Comparison of ENCODE assay signal across 1 cellular context in the genomic region with DNA sequence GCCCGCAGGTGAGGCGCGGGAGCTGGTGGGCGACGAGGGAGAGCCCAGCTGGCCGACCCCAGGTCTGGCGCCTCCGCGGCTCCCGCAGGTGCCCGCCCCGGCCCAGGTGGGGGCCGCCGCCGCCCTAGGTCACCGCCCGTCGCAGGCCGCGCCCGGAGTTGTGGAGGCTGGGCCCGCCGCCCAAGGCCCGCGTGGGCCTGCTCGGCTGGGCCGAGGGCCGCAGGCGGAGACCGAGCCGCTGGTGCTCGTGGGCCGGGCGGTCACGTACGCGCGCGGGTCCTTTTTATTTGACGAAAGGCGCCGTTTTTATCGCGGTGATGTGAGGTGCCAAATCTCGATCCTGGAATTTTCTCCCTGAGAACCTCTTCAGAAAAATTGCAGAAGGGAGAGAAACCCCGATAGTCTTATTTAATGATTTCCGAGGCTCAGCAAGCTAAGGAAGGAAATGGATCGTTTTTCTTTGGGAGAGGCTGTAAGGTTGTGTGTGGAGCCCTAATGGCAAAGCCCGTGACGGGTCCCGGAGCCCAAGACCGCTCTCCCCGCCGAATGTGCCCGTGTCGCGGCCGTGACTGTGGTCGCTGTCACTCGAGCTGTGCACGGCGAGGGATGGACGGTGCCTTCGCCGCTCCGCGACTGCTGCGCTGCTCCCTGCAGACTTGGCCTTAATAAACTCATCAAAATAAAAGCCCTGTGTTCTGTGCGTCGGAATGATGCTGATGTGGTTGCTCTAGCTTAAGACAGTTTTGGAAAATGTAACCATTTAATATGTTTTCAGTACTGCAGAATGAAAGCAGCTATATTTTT.
A peak's percentile ranks its signal among the peaks of the same experiment; 100 is the strongest.
TF ChIP-seq lines count a peak whose summit lies in the region.

No MANE protein-coding gene starts in this region.

TF ChIP-seq in HepG2, 621 proteins besides CTCF, POLR2A, EP300 and RAD21 (continued from another document and continues in another):
- TF ChIP-seq, protein P1, sequence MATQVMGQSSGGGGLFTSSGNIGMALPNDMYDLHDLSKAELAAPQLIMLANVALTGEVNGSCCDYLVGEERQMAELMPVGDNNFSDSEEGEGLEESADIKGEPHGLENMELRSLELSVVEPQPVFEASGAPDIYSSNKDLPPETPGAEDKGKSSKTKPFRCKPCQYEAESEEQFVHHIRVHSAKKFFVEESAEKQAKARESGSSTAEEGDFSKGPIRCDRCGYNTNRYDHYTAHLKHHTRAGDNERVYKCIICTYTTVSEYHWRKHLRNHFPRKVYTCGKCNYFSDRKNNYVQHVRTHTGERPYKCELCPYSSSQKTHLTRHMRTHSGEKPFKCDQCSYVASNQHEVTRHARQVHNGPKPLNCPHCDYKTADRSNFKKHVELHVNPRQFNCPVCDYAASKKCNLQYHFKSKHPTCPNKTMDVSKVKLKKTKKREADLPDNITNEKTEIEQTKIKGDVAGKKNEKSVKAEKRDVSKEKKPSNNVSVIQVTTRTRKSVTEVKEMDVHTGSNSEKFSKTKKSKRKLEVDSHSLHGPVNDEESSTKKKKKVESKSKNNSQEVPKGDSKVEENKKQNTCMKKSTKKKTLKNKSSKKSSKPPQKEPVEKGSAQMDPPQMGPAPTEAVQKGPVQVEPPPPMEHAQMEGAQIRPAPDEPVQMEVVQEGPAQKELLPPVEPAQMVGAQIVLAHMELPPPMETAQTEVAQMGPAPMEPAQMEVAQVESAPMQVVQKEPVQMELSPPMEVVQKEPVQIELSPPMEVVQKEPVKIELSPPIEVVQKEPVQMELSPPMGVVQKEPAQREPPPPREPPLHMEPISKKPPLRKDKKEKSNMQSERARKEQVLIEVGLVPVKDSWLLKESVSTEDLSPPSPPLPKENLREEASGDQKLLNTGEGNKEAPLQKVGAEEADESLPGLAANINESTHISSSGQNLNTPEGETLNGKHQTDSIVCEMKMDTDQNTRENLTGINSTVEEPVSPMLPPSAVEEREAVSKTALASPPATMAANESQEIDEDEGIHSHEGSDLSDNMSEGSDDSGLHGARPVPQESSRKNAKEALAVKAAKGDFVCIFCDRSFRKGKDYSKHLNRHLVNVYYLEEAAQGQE (IDR thresholded peaks at IDR 0.05; ENCODE audit: borderline replicate concordance in 1 of 2, low read depth in 1 of 2, low read length in 2 of 2): no peak
- no peak for TF ChIP-seq TCF12 (IDR thresholded peaks at IDR 0.05)
- TF ChIP-seq TCF12 (CRISPR knock-in tag; IDR thresholded peaks at IDR 0.05): no peak
- no peak for TF ChIP-seq PCBP2 (optimal IDR thresholded peaks at IDR 0.05; ENCODE audit: low read depth, low read length, poor library complexity, severe bottlenecking)
- TF ChIP-seq ZNF564 (CRISPR knock-in tag; IDR thresholded peaks at IDR 0.05): no peak
- TF ChIP-seq ZNF44 (CRISPR knock-in tag; IDR thresholded peaks at IDR 0.05): no peak
- TF ChIP-seq, protein P2, sequence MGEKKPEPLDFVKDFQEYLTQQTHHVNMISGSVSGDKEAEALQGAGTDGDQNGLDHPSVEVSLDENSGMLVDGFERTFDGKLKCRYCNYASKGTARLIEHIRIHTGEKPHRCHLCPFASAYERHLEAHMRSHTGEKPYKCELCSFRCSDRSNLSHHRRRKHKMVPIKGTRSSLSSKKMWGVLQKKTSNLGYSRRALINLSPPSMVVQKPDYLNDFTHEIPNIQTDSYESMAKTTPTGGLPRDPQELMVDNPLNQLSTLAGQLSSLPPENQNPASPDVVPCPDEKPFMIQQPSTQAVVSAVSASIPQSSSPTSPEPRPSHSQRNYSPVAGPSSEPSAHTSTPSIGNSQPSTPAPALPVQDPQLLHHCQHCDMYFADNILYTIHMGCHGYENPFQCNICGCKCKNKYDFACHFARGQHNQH (CRISPR knock-in tag; IDR thresholded peaks at IDR 0.05): no peak
- TF ChIP-seq, protein P3, sequence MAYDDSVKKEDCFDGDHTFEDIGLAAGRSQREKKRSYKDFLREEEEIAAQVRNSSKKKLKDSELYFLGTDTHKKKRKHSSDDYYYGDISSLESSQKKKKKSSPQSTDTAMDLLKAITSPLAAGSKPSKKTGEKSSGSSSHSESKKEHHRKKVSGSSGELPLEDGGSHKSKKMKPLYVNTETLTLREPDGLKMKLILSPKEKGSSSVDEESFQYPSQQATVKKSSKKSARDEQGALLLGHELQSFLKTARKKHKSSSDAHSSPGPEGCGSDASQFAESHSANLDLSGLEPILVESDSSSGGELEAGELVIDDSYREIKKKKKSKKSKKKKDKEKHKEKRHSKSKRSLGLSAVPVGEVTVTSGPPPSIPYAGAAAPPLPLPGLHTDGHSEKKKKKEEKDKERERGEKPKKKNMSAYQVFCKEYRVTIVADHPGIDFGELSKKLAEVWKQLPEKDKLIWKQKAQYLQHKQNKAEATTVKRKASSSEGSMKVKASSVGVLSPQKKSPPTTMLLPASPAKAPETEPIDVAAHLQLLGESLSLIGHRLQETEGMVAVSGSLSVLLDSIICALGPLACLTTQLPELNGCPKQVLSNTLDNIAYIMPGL (CRISPR knock-in tag; IDR thresholded peaks at IDR 0.05; ENCODE audit: borderline replicate concordance in 1 of 2, low read depth in 1 of 2): no peak
- TF ChIP-seq, protein P4, sequence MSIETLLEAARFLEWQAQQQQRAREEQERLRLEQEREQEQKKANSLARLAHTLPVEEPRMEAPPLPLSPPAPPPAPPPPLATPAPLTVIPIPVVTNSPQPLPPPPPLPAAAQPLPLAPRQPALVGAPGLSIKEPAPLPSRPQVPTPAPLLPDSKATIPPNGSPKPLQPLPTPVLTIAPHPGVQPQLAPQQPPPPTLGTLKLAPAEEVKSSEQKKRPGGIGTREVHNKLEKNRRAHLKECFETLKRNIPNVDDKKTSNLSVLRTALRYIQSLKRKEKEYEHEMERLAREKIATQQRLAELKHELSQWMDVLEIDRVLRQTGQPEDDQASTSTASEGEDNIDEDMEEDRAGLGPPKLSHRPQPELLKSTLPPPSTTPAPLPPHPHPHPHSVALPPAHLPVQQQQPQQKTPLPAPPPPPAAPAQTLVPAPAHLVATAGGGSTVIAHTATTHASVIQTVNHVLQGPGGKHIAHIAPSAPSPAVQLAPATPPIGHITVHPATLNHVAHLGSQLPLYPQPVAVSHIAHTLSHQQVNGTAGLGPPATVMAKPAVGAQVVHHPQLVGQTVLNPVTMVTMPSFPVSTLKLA (IDR thresholded peaks at IDR 0.05): no peak
- no peak for TF ChIP-seq EZH2 (conservative IDR thresholded peaks at IDR 0.05; ENCODE audit: low read depth, low read length)
- TF ChIP-seq, protein P5, sequence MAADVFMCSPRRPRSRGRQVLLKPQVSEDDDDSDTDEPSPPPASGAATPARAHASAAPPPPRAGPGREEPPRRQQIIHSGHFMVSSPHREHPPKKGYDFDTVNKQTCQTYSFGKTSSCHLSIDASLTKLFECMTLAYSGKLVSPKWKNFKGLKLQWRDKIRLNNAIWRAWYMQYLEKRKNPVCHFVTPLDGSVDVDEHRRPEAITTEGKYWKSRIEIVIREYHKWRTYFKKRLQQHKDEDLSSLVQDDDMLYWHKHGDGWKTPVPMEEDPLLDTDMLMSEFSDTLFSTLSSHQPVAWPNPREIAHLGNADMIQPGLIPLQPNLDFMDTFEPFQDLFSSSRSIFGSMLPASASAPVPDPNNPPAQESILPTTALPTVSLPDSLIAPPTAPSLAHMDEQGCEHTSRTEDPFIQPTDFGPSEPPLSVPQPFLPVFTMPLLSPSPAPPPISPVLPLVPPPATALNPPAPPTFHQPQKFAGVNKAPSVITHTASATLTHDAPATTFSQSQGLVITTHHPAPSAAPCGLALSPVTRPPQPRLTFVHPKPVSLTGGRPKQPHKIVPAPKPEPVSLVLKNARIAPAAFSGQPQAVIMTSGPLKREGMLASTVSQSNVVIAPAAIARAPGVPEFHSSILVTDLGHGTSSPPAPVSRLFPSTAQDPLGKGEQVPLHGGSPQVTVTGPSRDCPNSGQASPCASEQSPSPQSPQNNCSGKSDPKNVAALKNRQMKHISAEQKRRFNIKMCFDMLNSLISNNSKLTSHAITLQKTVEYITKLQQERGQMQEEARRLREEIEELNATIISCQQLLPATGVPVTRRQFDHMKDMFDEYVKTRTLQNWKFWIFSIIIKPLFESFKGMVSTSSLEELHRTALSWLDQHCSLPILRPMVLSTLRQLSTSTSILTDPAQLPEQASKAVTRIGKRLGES (CRISPR knock-in tag; IDR thresholded peaks at IDR 0.05; ENCODE audit: borderline replicate concordance): no peak
- TF ChIP-seq, protein P6, sequence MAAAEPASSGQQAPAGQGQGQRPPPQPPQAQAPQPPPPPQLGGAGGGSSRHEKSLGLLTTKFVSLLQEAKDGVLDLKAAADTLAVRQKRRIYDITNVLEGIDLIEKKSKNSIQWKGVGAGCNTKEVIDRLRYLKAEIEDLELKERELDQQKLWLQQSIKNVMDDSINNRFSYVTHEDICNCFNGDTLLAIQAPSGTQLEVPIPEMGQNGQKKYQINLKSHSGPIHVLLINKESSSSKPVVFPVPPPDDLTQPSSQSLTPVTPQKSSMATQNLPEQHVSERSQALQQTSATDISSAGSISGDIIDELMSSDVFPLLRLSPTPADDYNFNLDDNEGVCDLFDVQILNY (CRISPR knock-in tag; conservative IDR thresholded peaks at IDR 0.05): no peak
- TF ChIP-seq ELF1 (CRISPR knock-in tag; IDR thresholded peaks at IDR 0.05): no peak
- TF ChIP-seq ZNF737 (CRISPR knock-in tag; IDR thresholded peaks at IDR 0.05; ENCODE audit: borderline replicate concordance): no peak
- TF ChIP-seq ZNF619 (CRISPR knock-in tag; IDR thresholded peaks at IDR 0.05): no peak
- TF ChIP-seq, protein P7, sequence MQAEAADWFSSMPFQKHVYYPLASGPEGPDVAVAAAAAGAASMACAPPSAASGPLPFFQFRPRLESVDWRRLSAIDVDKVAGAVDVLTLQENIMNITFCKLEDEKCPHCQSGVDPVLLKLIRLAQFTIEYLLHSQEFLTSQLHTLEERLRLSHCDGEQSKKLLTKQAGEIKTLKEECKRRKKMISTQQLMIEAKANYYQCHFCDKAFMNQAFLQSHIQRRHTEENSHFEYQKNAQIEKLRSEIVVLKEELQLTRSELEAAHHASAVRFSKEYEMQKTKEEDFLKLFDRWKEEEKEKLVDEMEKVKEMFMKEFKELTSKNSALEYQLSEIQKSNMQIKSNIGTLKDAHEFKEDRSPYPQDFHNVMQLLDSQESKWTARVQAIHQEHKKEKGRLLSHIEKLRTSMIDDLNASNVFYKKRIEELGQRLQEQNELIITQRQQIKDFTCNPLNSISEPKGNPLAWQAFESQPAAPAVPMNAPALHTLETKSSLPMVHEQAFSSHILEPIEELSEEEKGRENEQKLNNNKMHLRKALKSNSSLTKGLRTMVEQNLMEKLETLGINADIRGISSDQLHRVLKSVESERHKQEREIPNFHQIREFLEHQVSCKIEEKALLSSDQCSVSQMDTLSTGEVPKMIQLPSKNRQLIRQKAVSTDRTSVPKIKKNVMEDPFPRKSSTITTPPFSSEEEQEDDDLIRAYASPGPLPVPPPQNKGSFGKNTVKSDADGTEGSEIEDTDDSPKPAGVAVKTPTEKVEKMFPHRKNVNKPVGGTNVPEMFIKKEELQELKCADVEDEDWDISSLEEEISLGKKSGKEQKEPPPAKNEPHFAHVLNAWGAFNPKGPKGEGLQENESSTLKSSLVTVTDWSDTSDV (CRISPR knock-in tag; IDR thresholded peaks at IDR 0.05): no peak; the same call in 1 of the 2 replicates
- no peak for TF ChIP-seq THAP11 (CRISPR knock-in tag; IDR thresholded peaks at IDR 0.05)
- TF ChIP-seq CC2D1A (CRISPR knock-in tag; IDR thresholded peaks at IDR 0.05): no peak
- TF ChIP-seq, protein P8, sequence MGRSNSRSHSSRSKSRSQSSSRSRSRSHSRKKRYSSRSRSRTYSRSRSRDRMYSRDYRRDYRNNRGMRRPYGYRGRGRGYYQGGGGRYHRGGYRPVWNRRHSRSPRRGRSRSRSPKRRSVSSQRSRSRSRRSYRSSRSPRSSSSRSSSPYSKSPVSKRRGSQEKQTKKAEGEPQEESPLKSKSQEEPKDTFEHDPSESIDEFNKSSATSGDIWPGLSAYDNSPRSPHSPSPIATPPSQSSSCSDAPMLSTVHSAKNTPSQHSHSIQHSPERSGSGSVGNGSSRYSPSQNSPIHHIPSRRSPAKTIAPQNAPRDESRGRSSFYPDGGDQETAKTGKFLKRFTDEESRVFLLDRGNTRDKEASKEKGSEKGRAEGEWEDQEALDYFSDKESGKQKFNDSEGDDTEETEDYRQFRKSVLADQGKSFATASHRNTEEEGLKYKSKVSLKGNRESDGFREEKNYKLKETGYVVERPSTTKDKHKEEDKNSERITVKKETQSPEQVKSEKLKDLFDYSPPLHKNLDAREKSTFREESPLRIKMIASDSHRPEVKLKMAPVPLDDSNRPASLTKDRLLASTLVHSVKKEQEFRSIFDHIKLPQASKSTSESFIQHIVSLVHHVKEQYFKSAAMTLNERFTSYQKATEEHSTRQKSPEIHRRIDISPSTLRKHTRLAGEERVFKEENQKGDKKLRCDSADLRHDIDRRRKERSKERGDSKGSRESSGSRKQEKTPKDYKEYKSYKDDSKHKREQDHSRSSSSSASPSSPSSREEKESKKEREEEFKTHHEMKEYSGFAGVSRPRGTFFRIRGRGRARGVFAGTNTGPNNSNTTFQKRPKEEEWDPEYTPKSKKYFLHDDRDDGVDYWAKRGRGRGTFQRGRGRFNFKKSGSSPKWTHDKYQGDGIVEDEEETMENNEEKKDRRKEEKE (IDR thresholded peaks at IDR 0.05): no peak
- TF ChIP-seq, protein P9, sequence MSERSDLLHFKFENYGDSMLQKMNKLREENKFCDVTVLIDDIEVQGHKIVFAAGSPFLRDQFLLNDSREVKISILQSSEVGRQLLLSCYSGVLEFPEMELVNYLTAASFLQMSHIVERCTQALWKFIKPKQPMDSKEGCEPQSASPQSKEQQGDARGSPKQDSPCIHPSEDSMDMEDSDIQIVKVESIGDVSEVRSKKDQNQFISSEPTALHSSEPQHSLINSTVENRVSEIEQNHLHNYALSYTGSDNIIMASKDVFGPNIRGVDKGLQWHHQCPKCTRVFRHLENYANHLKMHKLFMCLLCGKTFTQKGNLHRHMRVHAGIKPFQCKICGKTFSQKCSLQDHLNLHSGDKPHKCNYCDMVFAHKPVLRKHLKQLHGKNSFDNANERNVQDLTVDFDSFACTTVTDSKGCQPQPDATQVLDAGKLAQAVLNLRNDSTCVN (CRISPR knock-in tag; IDR thresholded peaks at IDR 0.05; ENCODE audit: borderline replicate concordance): no peak
- TF ChIP-seq, protein P10, sequence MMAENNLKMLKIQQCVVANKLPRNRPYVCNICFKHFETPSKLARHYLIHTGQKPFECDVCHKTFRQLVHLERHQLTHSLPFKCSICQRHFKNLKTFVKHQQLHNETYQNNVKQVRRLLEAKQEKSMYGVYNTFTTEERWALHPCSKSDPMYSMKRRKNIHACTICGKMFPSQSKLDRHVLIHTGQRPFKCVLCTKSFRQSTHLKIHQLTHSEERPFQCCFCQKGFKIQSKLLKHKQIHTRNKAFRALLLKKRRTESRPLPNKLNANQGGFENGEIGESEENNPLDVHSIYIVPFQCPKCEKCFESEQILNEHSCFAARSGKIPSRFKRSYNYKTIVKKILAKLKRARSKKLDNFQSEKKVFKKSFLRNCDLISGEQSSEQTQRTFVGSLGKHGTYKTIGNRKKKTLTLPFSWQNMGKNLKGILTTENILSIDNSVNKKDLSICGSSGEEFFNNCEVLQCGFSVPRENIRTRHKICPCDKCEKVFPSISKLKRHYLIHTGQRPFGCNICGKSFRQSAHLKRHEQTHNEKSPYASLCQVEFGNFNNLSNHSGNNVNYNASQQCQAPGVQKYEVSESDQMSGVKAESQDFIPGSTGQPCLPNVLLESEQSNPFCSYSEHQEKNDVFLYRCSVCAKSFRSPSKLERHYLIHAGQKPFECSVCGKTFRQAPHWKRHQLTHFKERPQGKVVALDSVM (CRISPR knock-in tag; IDR thresholded peaks at IDR 0.05): no peak; the same call in 1 of the 2 replicates
- TF ChIP-seq NFE2 (CRISPR knock-in tag; IDR thresholded peaks at IDR 0.05): no peak
- TF ChIP-seq BCL6 (CRISPR knock-in tag; IDR thresholded peaks at IDR 0.05): no peak
- TF ChIP-seq ZNF432 (CRISPR knock-in tag; IDR thresholded peaks at IDR 0.05; ENCODE audit: borderline replicate concordance): no peak
- no peak for TF ChIP-seq HNRNPLL (IDR thresholded peaks at IDR 0.05; ENCODE audit: low read depth, low read length, poor library complexity, severe bottlenecking)
- no peak for TF ChIP-seq TSC22D2 (CRISPR knock-in tag; IDR thresholded peaks at IDR 0.05; ENCODE audit: borderline replicate concordance)
- no peak for TF ChIP-seq ZNF264 (CRISPR knock-in tag; IDR thresholded peaks at IDR 0.05)
- 0 out of 2 replicates have a peak, but pooled peaks have one; percentile 25 for TF ChIP-seq RXRA (CRISPR knock-in tag; IDR thresholded peaks at IDR 0.05)
- TF ChIP-seq MYNN (CRISPR knock-in tag; IDR thresholded peaks at IDR 0.05; ENCODE audit: low read depth): peak; percentile 99
